ENCODE assay signal across 40 cellular contexts in genomic region chr12:106362971-106363370, GRCh38.
"Had no signal": no experiment of that assay in that cellular context is flagged by ENCODE, and none has a peak within 500 bp of the region (broad histone marks: within the 10 kb centered on the region; RNA-seq: fewer than 3 reads in every experiment).

No MANE protein-coding gene starts in this region.

- H3K36me3 Mint-ChIP-seq: activated naive CD8-positive, alpha-beta T cell treated with anti-CD3 and anti-CD28 coated beads, Interleukin-2, amount 10 ng/mL, durations not matched to agents 7 days and 5 days had no signal

- H3K27me3 Mint-ChIP-seq: activated naive CD4-positive, alpha-beta T cell treated with anti-CD3 and anti-CD28 coated beads, Interleukin-2, amount 50 U/mL, for 24 hours; activated naive CD8-positive, alpha-beta T cell; activated naive CD8-positive, alpha-beta T cell treated with anti-CD3 and anti-CD28 coated beads for 36 hours; activated naive CD8-positive, alpha-beta T cell treated with anti-CD3 and anti-CD28 coated beads, Interleukin-2, amount 10 ng/mL, durations not matched to agents 7 days and 5 days; activated T-cell treated with anti-CD3 and anti-CD28 coated beads, Interleukin-2, amount 50 U/mL, for 24 hours; activated T-helper 17 cell treated with anti-CD3 and anti-CD28 coated beads, Interleukin-2, amount 50 U/mL, for 72 hours; brain; central memory CD8-positive, alpha-beta T cell had no signal

- FAIRE-seq: astrocyte, bronchial epithelial cell had no signal

- H3K27ac Mint-ChIP-seq: activated naive CD4-positive, alpha-beta T cell treated with anti-CD3 and anti-CD28 coated beads for 36 hours; activated naive CD4-positive, alpha-beta T cell treated with anti-CD3 and anti-CD28 coated beads, Interleukin-2, amount 10 ng/mL, durations not matched to agents 7 days and 5 days; activated naive CD4-positive, alpha-beta T cell treated with anti-CD3 and anti-CD28 coated beads, Interleukin-2, amount 50 U/mL, for 24 hours; activated naive CD4-positive, alpha-beta T cell treated with anti-CD3 and anti-CD28 coated beads, Interleukin-2, amount 50 U/mL, for 72 hours; activated naive CD8-positive, alpha-beta T cell; activated naive CD8-positive, alpha-beta T cell treated with anti-CD3 and anti-CD28 coated beads for 36 hours; activated naive CD8-positive, alpha-beta T cell treated with anti-CD3 and anti-CD28 coated beads, Interleukin-2, amount 10 ng/mL, durations not matched to agents 7 days and 5 days; activated naive CD8-positive, alpha-beta T cell treated with anti-CD3 and anti-CD28 coated beads, Interleukin-2, amount 50 U/mL, for 24 hours; activated T-cell treated with anti-CD3 and anti-CD28 coated beads, Interleukin-2, amount 50 U/mL, for 24 hours; activated T-cell treated with anti-CD3 and anti-CD28 coated beads, Interleukin-2, amount 50 U/mL, for 72 hours; activated T-helper 1 cell treated with anti-CD3 and anti-CD28 coated beads, Interleukin-12 subunit alpha, Interleukin-12 subunit beta, Interleukin-2, Interleukin-4 antibody, amounts not matched to agents 30 ng/mL and 10 ng/mL and 1 ng/mL, durations not matched to agents 14 hours and 24 hours and 36 hours; activated T-helper 17 cell treated with anti-CD3 and anti-CD28 coated beads, Interleukin-2, amount 50 U/mL, for 72 hours; activated T-helper 2 cell treated with anti-CD3 and anti-CD28 coated beads, Interferon-gamma antibody, Interleukin-2, Interleukin-4, amounts not matched to agents 10 μg/mL and 5 μg/mL and 100 μg/mL, durations not matched to agents 14 hours and 24 hours and 36 hours; brain had no signal

- H3K27me3 ChIP-seq: adrenal gland, ascending aorta, body of pancreas, brain microvascular endothelial cell, breast epithelium, cardiac muscle cell had no signal

- H3K4me3 Mint-ChIP-seq: activated naive CD4-positive, alpha-beta T cell treated with anti-CD3 and anti-CD28 coated beads for 36 hours; activated naive CD4-positive, alpha-beta T cell treated with anti-CD3 and anti-CD28 coated beads, Interleukin-2, amount 10 ng/mL, durations not matched to agents 7 days and 5 days; activated naive CD4-positive, alpha-beta T cell treated with anti-CD3 and anti-CD28 coated beads, Interleukin-2, amount 50 U/mL, for 24 hours; activated naive CD8-positive, alpha-beta T cell; activated naive CD8-positive, alpha-beta T cell treated with anti-CD3 and anti-CD28 coated beads for 36 hours; activated naive CD8-positive, alpha-beta T cell treated with anti-CD3 and anti-CD28 coated beads, Interleukin-2, amount 10 ng/mL, durations not matched to agents 7 days and 5 days; activated naive CD8-positive, alpha-beta T cell treated with anti-CD3 and anti-CD28 coated beads, Interleukin-2, amount 50 U/mL, for 24 hours; activated T-cell treated with anti-CD3 and anti-CD28 coated beads, Interleukin-2, amount 50 U/mL, for 24 hours; activated T-cell treated with anti-CD3 and anti-CD28 coated beads, Interleukin-2, amount 50 U/mL, for 4 hours; activated T-cell treated with anti-CD3 and anti-CD28 coated beads, Interleukin-2, amount 50 U/mL, for 72 hours; activated T-helper 1 cell treated with anti-CD3 and anti-CD28 coated beads, Interleukin-12 subunit alpha, Interleukin-12 subunit beta, Interleukin-2, Interleukin-4 antibody, amounts not matched to agents 30 ng/mL and 10 ng/mL and 1 ng/mL, durations not matched to agents 14 hours and 24 hours and 36 hours; activated T-helper 17 cell treated with anti-CD3 and anti-CD28 coated beads, Interleukin-2, amount 50 U/mL, for 72 hours; brain; central memory CD8-positive, alpha-beta T cell had no signal

- H3K9me3 ChIP-seq: adrenal gland, ascending aorta, body of pancreas, breast epithelium had no signal

- H3K27ac ChIP-seq: adrenal gland, ascending aorta, body of pancreas, brain microvascular endothelial cell, breast epithelium, cardiac muscle cell had no signal

- H3K9me3 Mint-ChIP-seq: activated naive CD4-positive, alpha-beta T cell treated with anti-CD3 and anti-CD28 coated beads for 36 hours; activated naive CD4-positive, alpha-beta T cell treated with anti-CD3 and anti-CD28 coated beads, Interleukin-2, amount 10 ng/mL, durations not matched to agents 7 days and 5 days; activated naive CD4-positive, alpha-beta T cell treated with anti-CD3 and anti-CD28 coated beads, Interleukin-2, amount 50 U/mL, for 24 hours; activated naive CD4-positive, alpha-beta T cell treated with anti-CD3 and anti-CD28 coated beads, Interleukin-2, amount 50 U/mL, for 72 hours; activated naive CD8-positive, alpha-beta T cell treated with anti-CD3 and anti-CD28 coated beads for 36 hours; activated naive CD8-positive, alpha-beta T cell treated with anti-CD3 and anti-CD28 coated beads, Interleukin-2, amount 10 ng/mL, durations not matched to agents 7 days and 5 days; activated naive CD8-positive, alpha-beta T cell treated with anti-CD3 and anti-CD28 coated beads, Interleukin-2, amount 50 U/mL, for 24 hours; activated T-cell treated with anti-CD3 and anti-CD28 coated beads, Interleukin-2, amount 50 U/mL, for 24 hours; activated T-cell treated with anti-CD3 and anti-CD28 coated beads, Interleukin-2, amount 50 U/mL, for 4 hours; activated T-cell treated with anti-CD3 and anti-CD28 coated beads, Interleukin-2, amount 50 U/mL, for 72 hours; activated T-helper 1 cell treated with anti-CD3 and anti-CD28 coated beads, Interleukin-12 subunit alpha, Interleukin-12 subunit beta, Interleukin-2, Interleukin-4 antibody, amounts not matched to agents 30 ng/mL and 10 ng/mL and 1 ng/mL, durations not matched to agents 14 hours and 24 hours and 36 hours; activated T-helper 17 cell treated with anti-CD3 and anti-CD28 coated beads, Interleukin-2, amount 50 U/mL, for 72 hours; activated T-helper 2 cell treated with anti-CD3 and anti-CD28 coated beads, Interferon-gamma antibody, Interleukin-2, Interleukin-4, amounts not matched to agents 10 μg/mL and 5 μg/mL and 100 μg/mL, durations not matched to agents 14 hours and 24 hours and 36 hours; central memory CD8-positive, alpha-beta T cell had no signal

- DNase-seq: activated effector memory CD4-positive, alpha-beta T cell treated with anti-CD3 and anti-CD28 coated beads, Interleukin-2, amount 50 U/mL, for 16 hours; activated effector memory CD4-positive, alpha-beta T cell treated with Interleukin-2 at 50 U/mL for 16 hours; activated gamma-delta T cell; activated gamma-delta T cell treated with Interleukin-2 at 50 U/mL for 16 hours; activated naive CD4-positive, alpha-beta T cell; activated naive CD4-positive, alpha-beta T cell treated with anti-CD3 and anti-CD28 coated beads for 36 hours; activated naive CD4-positive, alpha-beta T cell treated with anti-CD3 and anti-CD28 coated beads, Interleukin-2, amount 10 ng/mL, durations not matched to agents 7 days and 5 days; activated naive CD4-positive, alpha-beta T cell treated with anti-CD3 and anti-CD28 coated beads, Interleukin-2, amount 50 U/mL, for 16 hours; activated naive CD4-positive, alpha-beta T cell treated with Interleukin-2 at 50 U/mL for 16 hours; activated naive CD8-positive, alpha-beta T cell treated with anti-CD3 and anti-CD28 coated beads for 36 hours; activated naive CD8-positive, alpha-beta T cell treated with anti-CD3 and anti-CD28 coated beads, Interleukin-2, amount 10 ng/mL, durations not matched to agents 7 days and 5 days; activated naive CD8-positive, alpha-beta T cell treated with anti-CD3 and anti-CD28 coated beads, Interleukin-2, amount 50 U/mL, for 24 hours; activated T-cell treated with anti-CD3 and anti-CD28 coated beads, Interleukin-2, amount 50 U/mL, for 1 hour; activated T-cell treated with anti-CD3 and anti-CD28 coated beads, Interleukin-2, amount 50 U/mL, for 24 hours; activated T-cell treated with anti-CD3 and anti-CD28 coated beads, Interleukin-2, amount 50 U/mL, for 4 hours; activated T-cell treated with anti-CD3 and anti-CD28 coated beads, Interleukin-2, amount 50 U/mL, for 48 hours; activated T-cell treated with anti-CD3 and anti-CD28 coated beads, Interleukin-2, amount 50 U/mL, for 72 hours; adrenal gland; amniotic stem cell; amygdala; anterior cingulate cortex; aorta; body of pancreas; brain microvascular endothelial cell; caudate nucleus; central memory CD4-positive, alpha-beta T cell; cerebellar nuclear complex had no signal

- H3K36me3 ChIP-seq: adrenal gland had no signal

- H3K4me3 ChIP-seq: adrenal gland, ascending aorta, body of pancreas, breast epithelium, cardiac muscle cell had no signal
